In the genomic region with DNA sequence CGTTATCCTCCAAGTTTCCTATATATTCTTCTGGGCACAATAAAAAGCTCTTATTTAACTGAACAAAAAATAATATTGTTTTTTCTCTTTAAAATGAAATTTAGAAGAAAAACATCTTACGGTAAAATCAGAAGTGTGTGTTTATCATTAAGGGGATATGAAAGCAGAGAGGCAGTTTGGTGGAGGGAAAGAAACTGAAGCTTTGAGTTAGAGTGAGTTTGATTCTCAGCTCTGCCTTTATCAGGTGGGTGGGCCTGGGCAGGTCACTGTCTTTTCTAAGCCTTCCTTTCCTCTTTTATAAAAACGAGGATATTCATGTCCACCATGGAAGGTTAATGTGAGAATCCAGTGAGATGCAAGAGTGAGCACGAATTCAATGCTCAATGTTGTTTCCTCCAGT, we compare ENCODE assay signal across 19 cellular contexts.
DNase-seq lines count a peak whose midpoint lies in the region; ATAC-seq and TF ChIP-seq lines count a peak whose summit lies in the region.
"Had no signal": no experiment of that assay in that cellular context is flagged by ENCODE, and none has a peak within 500 bp of the region (broad histone marks: within the 10 kb centered on the region; RNA-seq: fewer than 3 reads in every experiment).

No MANE protein-coding gene starts in this region.

- H2AFZ ChIP-seq in OCI-LY7 (ENCODE audit: low read length): peak overlapping the region; percentile 70

- H3K27me3 ChIP-seq in BLaER1 treated with 17β-estradiol and CSF1 and Interleukin-3, amounts not matched to agents 10 nM and 100 nM: no peaks in the 10 kb centered on the region
- no peaks in the 10 kb centered on the region for H3K27me3 ChIP-seq in heart left ventricle
- H3K27me3 ChIP-seq in adrenal gland: no peaks in the 10 kb centered on the region
- H3K27me3 ChIP-seq: BE2C had no signal

- no TSS peak for BruUV-seq in OCI-LY7 (replicated peaks; lab: Mats Ljungman, UMichigan)

- H3K36me3 ChIP-seq in BLaER1 treated with 17β-estradiol and CSF1 and Interleukin-3, amounts not matched to agents 10 nM and 100 nM: no peaks in the 10 kb centered on the region
- no peaks in the 10 kb centered on the region for H3K36me3 ChIP-seq in OCI-LY7 (ENCODE audit: insufficient read depth, low read length)
- H3K36me3 ChIP-seq in heart left ventricle: no peaks in the 10 kb centered on the region
- no peaks in the 10 kb centered on the region for H3K36me3 ChIP-seq in adrenal gland (replicated peaks in 1 of 2)
- H3K36me3 ChIP-seq: BE2C, HAP-1 had no signal

- 53 to 59% (median 55%) methylated on average over 4 of the region's 4 CpGs for WGBS in heart left ventricle, 4 donors
- 53 to 63% (median 62%) methylated on average over 4 of the region's 4 CpGs for WGBS in adrenal gland, 4 donors

- H3K79me2 ChIP-seq in OCI-LY7 (ENCODE audit: insufficient read depth, low read depth, low read length): no peaks in the 10 kb centered on the region

- H4K20me1 ChIP-seq in BLaER1 treated with 17β-estradiol and CSF1 and Interleukin-3, amounts not matched to agents 10 nM and 100 nM: no peaks in the 10 kb centered on the region
- H4K20me1 ChIP-seq in OCI-LY7 (ENCODE audit: insufficient read depth, low read length): no peaks in the 10 kb centered on the region

- no peak for TF ChIP-seq POLR2A in heart left ventricle (IDR thresholded peaks at IDR 0.05)
- no peak for TF ChIP-seq POLR2A in adrenal gland (IDR thresholded peaks at IDR 0.05)

- POLR2A ChIA-PET in OCI-LY7 (lab: Charles Lee): interaction anchor here (0.5 to 1.4 kb wide), 8 partner anchors 12 to 451 kb away, joined by 3 to 7 read pairs (median 4); no protein-coding TSS in a partner anchor

- no peak for TF ChIP-seq CTCF in OCI-LY7 (conservative IDR thresholded peaks at IDR 0.05; ENCODE audit: low read length)
- TF ChIP-seq CTCF in heart left ventricle (IDR thresholded peaks at IDR 0.05): no peak
- no peak for TF ChIP-seq CTCF in adrenal gland (IDR thresholded peaks at IDR 0.05)

- CTCF ChIA-PET in OCI-LY7 (lab: Charles Lee; ENCODE audit: unreplicated experiment): no interaction called here

- no peak overlapping the region for H3K9ac ChIP-seq in BLaER1 treated with 17β-estradiol and CSF1 and Interleukin-3, amounts not matched to agents 10 nM and 100 nM

- no peak overlapping the region for H3K4me3 ChIP-seq in BLaER1 treated with 17β-estradiol and CSF1 and Interleukin-3, amounts not matched to agents 10 nM and 100 nM
- H3K4me3 ChIP-seq in OCI-LY7 (ENCODE audit: low read depth, low read length, poor library complexity, severe bottlenecking): no peak overlapping the region
- H3K4me3 ChIP-seq in heart left ventricle: no peak overlapping the region
- no peak overlapping the region for H3K4me3 ChIP-seq in adrenal gland
- H3K4me3 ChIP-seq: A549, HAP-1 had no signal

- peak; percentile 10 for DNase-seq in OCI-LY7 (ENCODE audit: low spot score)
- no peak for DNase-seq in C1 segment of cervical spinal cord (lab: John Stamatoyannopoulos, UW)
- DNase-seq in heart left ventricle: no peak
- DNase-seq in adrenal gland: no peak
- no peak for DNase-seq in left ventricle myocardium superior
- DNase-seq: 8988T; ACHN; AML-193; BE2C; CD4-positive, alpha-beta T cell; CD8-positive, alpha-beta memory T cell; DMS 273 treated with DMSO at 0.1 percent for 48 hours; DMS79; GOT3; HFFc6 had no signal

- H3K4me2 ChIP-seq in BLaER1 treated with 17β-estradiol and CSF1 and Interleukin-3, amounts not matched to agents 10 nM and 100 nM: peak overlapping the region in 6 of 11 experiments; percentile 54 to 80 (median 66); a peak in 10 of 22 replicates
- H3K4me2 ChIP-seq in OCI-LY7 (ENCODE audit: low read length): peak overlapping the region; percentile 31
- H3K4me2 ChIP-seq: A549 had no signal

- H3K9me2 ChIP-seq in OCI-LY7 (ENCODE audit: insufficient read depth, low read length): no peaks in the 10 kb centered on the region

- no peak overlapping the region for H3K27ac ChIP-seq in BLaER1 treated with 17β-estradiol and CSF1 and Interleukin-3, amounts not matched to agents 10 nM and 100 nM
- H3K27ac ChIP-seq in OCI-LY7 (ENCODE audit: low read depth, low read length, poor library complexity, severe bottlenecking) (no peak overlapping the region), heart left ventricle (no peak overlapping the region), adrenal gland (no peak overlapping the region)
- H3K27ac ChIP-seq: A549 had no signal

- H3K9me3 ChIP-seq in BLaER1 treated with 17β-estradiol and CSF1 and Interleukin-3, amounts not matched to agents 10 nM and 100 nM (replicated peaks in 1 of 11): peaks cover 0 to 6% (median 0%) of the 10 kb centered on the region in 11 experiments; a peak in 2 of 22 replicates
- H3K9me3 ChIP-seq in OCI-LY7 (ENCODE audit: low read length) (no peaks in the 10 kb centered on the region), heart left ventricle (no peaks in the 10 kb centered on the region), adrenal gland (replicated peaks in 1 of 3) (no peaks in the 10 kb centered on the region)
- H3K9me3 ChIP-seq: A549, BE2C, HAP-1 had no signal

- H3K4me1 ChIP-seq in BLaER1 treated with 17β-estradiol and CSF1 and Interleukin-3, amounts not matched to agents 10 nM and 100 nM: peaks cover 0 to 72% (median 60%) of the 10 kb centered on the region in 10 experiments; a peak in 15 of 20 replicates
- peaks cover 25% of the 10 kb centered on the region for H3K4me1 ChIP-seq in OCI-LY7 (ENCODE audit: insufficient read depth, low read length, poor library complexity, severe bottlenecking)
- H3K4me1 ChIP-seq in heart left ventricle: no peaks in the 10 kb centered on the region
- peaks cover 0 to 7% of the 10 kb centered on the region in 2 donors for H3K4me1 ChIP-seq in adrenal gland (replicated peaks in 1 of 2)
- H3K4me1 ChIP-seq: A549, BE2C, HAP-1 had no signal

- intact Hi-C loops in OCI-LY7 (cut with micrococcal nuclease; ENCODE audit: unreplicated experiment): no loop called here
- intact Hi-C loops in heart left ventricle (cut with DNase I): no loop called here
- intact Hi-C loops in adrenal gland (cut with DNase I): no loop called here
- intact Hi-C loops in left ventricle myocardium superior (cut with micrococcal nuclease): no loop called here

- ATAC-seq in GM19351 (IDR thresholded peaks at IDR 0.05; ENCODE audit: unreplicated experiment): peak; percentile 51
- no peak for ATAC-seq in heart left ventricle
- ATAC-seq in left ventricle myocardium superior: no peak
- ATAC-seq: A549 had no signal
